In genomic region chr11:75388386-75389275, GRCh38 we compare ENCODE assay signal across 8 cellular contexts. TPM values are rescaled to one million over a fixed set of nuclear protein-coding genes. Genes with fewer than 3 reads are reported as not detected.
DNase-seq lines count a peak whose midpoint lies in the region; ATAC-seq and TF ChIP-seq lines count a peak whose summit lies in the region.

No MANE protein-coding gene starts in this region.

- H3K36me3 ChIP-seq in PC-9 (ENCODE audit: low read depth) (no peaks in the 10 kb centered on the region), fibroblast of lung (ENCODE audit: control insufficient read depth, insufficient read depth, low read length) (no peaks in the 10 kb centered on the region), neural cell (ENCODE audit: insufficient read depth, low read length) (no peaks in the 10 kb centered on the region)

- peak; percentile 66 for DNase-seq in GDM1 (lab: John Stamatoyannopoulos, UW)
- DNase-seq in KG1 (lab: John Stamatoyannopoulos, UW): peak; percentile 90
- peak; percentile 74 to 75 for DNase-seq in PC-9
- DNase-seq in activated T-cell treated with anti-CD3 and anti-CD28 coated beads for 48 hours (ENCODE audit: low read depth): peak; percentile 57
- DNase-seq in fibroblast of lung (ENCODE audit: low read depth in 2 of 2): peak; percentile 61 to 86
- DNase-seq in stromal cell of bone marrow (ENCODE audit: low read depth): peak; percentile 71

- no peaks in the 10 kb centered on the region for H3K79me2 ChIP-seq in PC-9 (ENCODE audit: low read depth)
- H3K79me2 ChIP-seq in fibroblast of lung (ENCODE audit: control insufficient read depth, insufficient read depth, low read length): no peaks in the 10 kb centered on the region
- no peaks in the 10 kb centered on the region for H3K79me2 ChIP-seq in neural cell (replicated peaks; ENCODE audit: insufficient read depth, low read length)

- peak; percentile 91 for TF ChIP-seq CTCF in PC-9 (conservative IDR thresholded peaks at IDR 0.05)
- TF ChIP-seq CTCF in fibroblast of lung (conservative IDR thresholded peaks at IDR 0.05 in 1 of 2, IDR thresholded peaks at IDR 0.05 in 1 of 2; ENCODE audit: low read depth in 1 of 2, low read length in 2 of 2): peak; percentile 76 to 79
- peak; percentile 88 for TF ChIP-seq CTCF in neural cell (IDR thresholded peaks at IDR 0.05; ENCODE audit: poor library complexity, severe bottlenecking)

- H3K9me2 ChIP-seq in PC-9 (ENCODE audit: insufficient read depth) (no peaks in the 10 kb centered on the region), neural cell (ENCODE audit: insufficient read depth, low read length) (no peaks in the 10 kb centered on the region)

- H3K9me3 ChIP-seq in PC-9 (ENCODE audit: insufficient read depth, low read depth) (no peaks in the 10 kb centered on the region), fibroblast of lung (ENCODE audit: control insufficient read depth, insufficient read depth, low read depth, low read length) (no peaks in the 10 kb centered on the region), neural cell (ENCODE audit: low read length) (no peaks in the 10 kb centered on the region)

- H3K4me2 ChIP-seq in PC-9 (peak overlapping the region; percentile 56), fibroblast of lung (ENCODE audit: extremely low read depth, insufficient read depth, low read length) (peak overlapping the region; percentile 3), neural cell (ENCODE audit: low read length) (no peak overlapping the region)

- POLR2A ChIA-PET in PC-9 (lab: Charles Lee; ENCODE audit: unreplicated experiment): interaction anchor here (0.7 kb wide), 2 partner anchors 296 to 617 kb away, joined by 3 to 4 read pairs; no protein-coding TSS in a partner anchor

- no peak for ATAC-seq in HG03139 (IDR thresholded peaks at IDR 0.05; ENCODE audit: unreplicated experiment)

- H2AFZ ChIP-seq in PC-9: no peak overlapping the region
- H2AFZ ChIP-seq in fibroblast of lung (ENCODE audit: low read length): no peak overlapping the region
- H2AFZ ChIP-seq in neural cell (ENCODE audit: low read depth, low read length): no peak overlapping the region

- H3F3A ChIP-seq in PC-9 (ENCODE audit: insufficient read depth, low read depth): peaks cover 42% of the 10 kb centered on the region
- no peaks in the 10 kb centered on the region for H3F3A ChIP-seq in neural cell (ENCODE audit: insufficient read depth, low read length, poor library complexity, severe bottlenecking)

- intact Hi-C loops in PC-9 (cut with micrococcal nuclease; ENCODE audit: unreplicated experiment): loop anchor here (1.0 to 5.0 kb wide), 4 partner anchors 54 to 479 kb away; no protein-coding TSS in a partner anchor

- no peaks in the 10 kb centered on the region for H3K27me3 ChIP-seq in PC-9 (ENCODE audit: insufficient read depth, low read depth)
- no peaks in the 10 kb centered on the region for H3K27me3 ChIP-seq in fibroblast of lung (ENCODE audit: control insufficient read depth, insufficient read depth, low read length)
- no peaks in the 10 kb centered on the region for H3K27me3 ChIP-seq in neural cell (ENCODE audit: insufficient read depth, low read depth, low read length)

- TF ChIP-seq EP300 in neural cell (conservative IDR thresholded peaks at IDR 0.05; ENCODE audit: poor library complexity, severe bottlenecking): no peak

- H3K4me1 ChIP-seq in PC-9 (replicated peaks; ENCODE audit: insufficient read depth) (peaks cover 45% of the 10 kb centered on the region), fibroblast of lung (ENCODE audit: control insufficient read depth, extremely low read depth, insufficient read depth, low read length) (peaks cover 2% of the 10 kb centered on the region)

- H3K9ac ChIP-seq in fibroblast of lung (ENCODE audit: insufficient read depth, low read length): no peak overlapping the region
- H3K9ac ChIP-seq in neural cell (ENCODE audit: low read length): no peak overlapping the region

- H3K27ac ChIP-seq in PC-9 (no peak overlapping the region), fibroblast of lung (ENCODE audit: insufficient read depth, low read length) (no peak overlapping the region), neural cell (ENCODE audit: low read length) (no peak overlapping the region)

- peak; percentile 83 for TF ChIP-seq RAD21 in neural cell (conservative IDR thresholded peaks at IDR 0.05)

- H3K4me3 ChIP-seq in PC-9: no peak overlapping the region
- no peak overlapping the region for H3K4me3 ChIP-seq in fibroblast of lung (replicated peaks in 1 of 4; ENCODE audit: control extremely low read depth in 1 of 4, insufficient read depth in 1 of 4, low read depth in 3 of 4, low read length in 4 of 4)
- no peak overlapping the region for H3K4me3 ChIP-seq in neural cell (ENCODE audit: low read length)

- H4K20me1 ChIP-seq in PC-9 (ENCODE audit: insufficient read depth) (no peaks in the 10 kb centered on the region), fibroblast of lung (ENCODE audit: control insufficient read depth, extremely low read depth, insufficient read depth, low read length) (no peaks in the 10 kb centered on the region), neural cell (ENCODE audit: insufficient read depth) (no peaks in the 10 kb centered on the region)

- CTCF ChIA-PET in PC-9 (lab: Charles Lee): interaction anchor here (0.6 to 1.6 kb wide), 9 partner anchors 9 to 638 kb away, joined by 3 to 5 read pairs (median 3); no protein-coding TSS in a partner anchor

- no TSS peak for BruUV-seq in PC-9 (replicated peaks; lab: Mats Ljungman, UMichigan)

TF ChIP-seq in neural cell, 6 proteins besides CTCF, POLR2A, EP300 and RAD21:
- TF ChIP-seq POLR2AphosphoS5 (IDR thresholded peaks at IDR 0.05) (no peak), EZH2 (IDR thresholded peaks at IDR 0.05; ENCODE audit: borderline replicate concordance, insufficient read depth, low read length, poor library complexity, severe bottlenecking) (no peak), SMC3 (conservative IDR thresholded peaks at IDR 0.05; ENCODE audit: poor library complexity) (peak; percentile 88)

RNA-seq across cellular contexts. Expression of gene RPS3, which starts 10.7 kb away (rescaled TPM):
- total RNA-seq in PC-9 (2021) (3,914 and 4,011 TPM in 2 replicates), fibroblast of lung (1,593 and 2,352 TPM in 2 replicates)
- polyA plus RNA-seq in fibroblast of lung (3,359 and 3,446 TPM in 2 replicates), neural cell (1,292 and 1,440 TPM in 2 replicates)
- 2,516 and 2,861 TPM in 2 replicates for polyA plus RNA-seq in fibroblast of lung (2012)
- polyA minus RNA-seq in fibroblast of lung (ENCODE audit: low replicate concordance) (1,972 and 3,395 TPM in 2 replicates), neural cell (372 and 426 TPM in 2 replicates)

RNA-seq across cellular contexts. Expression of gene ARRB1, which starts 37.2 kb away (rescaled TPM):
- 31.8 and 43.6 TPM in 2 replicates for total RNA-seq in PC-9 (2021)
- total RNA-seq in fibroblast of lung: 4.3 and 6.2 TPM in 2 replicates
- 9.8 and 18.9 TPM in 2 replicates for polyA plus RNA-seq in fibroblast of lung
- 7.1 and 16.6 TPM in 2 replicates for polyA plus RNA-seq in fibroblast of lung (2012)
- 29.2 and 42.7 TPM in 2 replicates for polyA minus RNA-seq in fibroblast of lung (ENCODE audit: low replicate concordance)
- polyA plus RNA-seq in neural cell: 5.7 and 10.5 TPM in 2 replicates
- 22.3 and 23.6 TPM in 2 replicates for polyA minus RNA-seq in neural cell

RNA-seq across cellular contexts. Expression of gene KLHL35, which starts 44.4 kb away (rescaled TPM):
- total RNA-seq in PC-9 (2021) (11.1 and 18.9 TPM in 2 replicates), fibroblast of lung (1.3 and 1.8 TPM in 2 replicates)
- polyA plus RNA-seq in fibroblast of lung (0.42 and 0.66 TPM in 2 replicates), neural cell (11.8 and 17.0 TPM in 2 replicates)
- 1.0 and 1.5 TPM in 2 replicates for polyA plus RNA-seq in fibroblast of lung (2012)
- polyA minus RNA-seq in fibroblast of lung (ENCODE audit: low replicate concordance) (0.20 and 2.1 TPM in 2 replicates), neural cell (8.0 and 12.7 TPM in 2 replicates)
